ENCODE assay signal across 37 cellular contexts in the genomic region with DNA sequence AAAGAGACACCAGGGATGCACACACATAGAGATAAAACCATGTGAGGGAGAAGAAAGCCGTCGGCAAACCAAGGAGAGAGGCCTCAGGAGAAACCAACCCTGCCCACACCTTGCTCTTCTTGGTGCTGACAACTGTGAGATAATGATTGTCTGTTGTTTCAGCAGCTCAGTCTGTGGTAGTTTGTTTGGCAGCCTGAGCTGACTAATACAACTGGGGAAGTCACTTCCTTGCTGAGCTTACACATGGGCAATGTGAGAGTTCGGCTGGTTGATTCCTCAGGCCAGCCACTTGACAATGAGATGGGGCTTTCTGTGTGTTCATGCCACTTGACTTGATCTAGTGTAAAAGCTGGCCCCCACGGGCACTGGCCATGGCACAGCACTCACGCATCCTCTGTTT.
"Had no signal": no experiment of that assay in that cellular context is flagged by ENCODE, and none has a peak within 500 bp of the region (broad histone marks: within the 10 kb centered on the region; RNA-seq: fewer than 3 reads in every experiment).

No MANE protein-coding gene starts in this region.

- H2AFZ ChIP-seq: hepatocyte had no signal

- H3K27ac ChIP-seq: adrenal gland, body of pancreas, coronary artery, dorsolateral prefrontal cortex, esophagus muscularis mucosa, gastroesophageal sphincter, heart right ventricle, hepatocyte had no signal

- H3K9me3 Mint-ChIP-seq: endodermal cell had no signal

- H3K4me1 Mint-ChIP-seq: activated CD8-positive, alpha-beta memory T cell treated with anti-CD3 and anti-CD28 coated beads, Interleukin-2, amount 10 ng/mL, durations not matched to agents 7 days and 5 days; activated naive CD8-positive, alpha-beta T cell treated with anti-CD3 and anti-CD28 coated beads, Interleukin-2, amount 50 U/mL, for 24 hours; T-helper 17 cell had no signal

- H3K9me3 ChIP-seq: adrenal gland, body of pancreas, esophagus muscularis mucosa, gastroesophageal sphincter had no signal

- H3K4me1 ChIP-seq: adrenal gland, body of pancreas, esophagus muscularis mucosa, gastroesophageal sphincter, heart right ventricle had no signal

- DNase-seq: activated CD4-positive, alpha-beta T cell treated with anti-CD3 and anti-CD28 coated beads for 4 hours; activated CD4-positive, alpha-beta T cell treated with anti-CD3 and anti-CD28 coated beads, Interleukin-2, amount 10 ng/mL, durations not matched to agents 7 days and 5 days; activated CD4-positive, alpha-beta T cell treated with anti-CD3 and anti-CD28 coated beads, Interleukin-2, amount 50 U/mL, for 48 hours; activated CD4-positive, CD25-positive, alpha-beta regulatory T cell; activated CD4-positive, CD25-positive, alpha-beta regulatory T cell treated with anti-CD3 and anti-CD28 coated beads, Interleukin-2, amount 50 U/mL, for 72 hours; activated CD8-positive, alpha-beta memory T cell treated with anti-CD3 and anti-CD28 coated beads, Interleukin-2, amount 10 ng/mL, durations not matched to agents 7 days and 5 days; activated CD8-positive, alpha-beta memory T cell treated with anti-CD3 and anti-CD28 coated beads, Interleukin-2, amount 50 U/mL, for 4 hours; activated CD8-positive, alpha-beta T cell treated with anti-CD3 and anti-CD28 coated beads for 36 hours; activated effector memory CD4-positive, alpha-beta T cell treated with anti-CD3 and anti-CD28 coated beads, Interleukin-2, amount 50 U/mL, for 16 hours; activated naive CD4-positive, alpha-beta T cell treated with anti-CD3 and anti-CD28 coated beads for 36 hours; activated naive CD8-positive, alpha-beta T cell treated with anti-CD3 and anti-CD28 coated beads for 36 hours; activated naive CD8-positive, alpha-beta T cell treated with anti-CD3 and anti-CD28 coated beads, Interleukin-2, amount 50 U/mL, for 24 hours; activated T-cell treated with anti-CD3 and anti-CD28 coated beads, Interleukin-2, amount 50 U/mL, for 1 hour; activated T-cell treated with anti-CD3 and anti-CD28 coated beads, Interleukin-2, amount 50 U/mL, for 48 hours; adrenal gland; amygdala; aorta; body of pancreas; dorsolateral prefrontal cortex; effector memory CD4-positive, alpha-beta T cell; endodermal cell; erythroblast; foreskin melanocyte; heart right ventricle; T-helper 1 cell; T-helper 17 cell; T1000 had no signal

- H3K36me3 ChIP-seq: adrenal gland, esophagus muscularis mucosa, gastroesophageal sphincter, heart right ventricle had no signal

- H3K36me3 Mint-ChIP-seq: activated CD8-positive, alpha-beta memory T cell treated with anti-CD3 and anti-CD28 coated beads, Interleukin-2, amount 10 ng/mL, durations not matched to agents 7 days and 5 days; activated naive CD4-positive, alpha-beta T cell treated with anti-CD3 and anti-CD28 coated beads, Interleukin-2, amount 50 U/mL, for 24 hours had no signal

- H3K27me3 ChIP-seq: adrenal gland, body of pancreas, esophagus muscularis mucosa, gastroesophageal sphincter, heart right ventricle, hepatocyte had no signal

- H3K4me3 Mint-ChIP-seq: activated CD4-positive, alpha-beta T cell treated with anti-CD3 and anti-CD28 coated beads, Interleukin-2, amount 10 ng/mL, durations not matched to agents 7 days and 5 days; activated CD8-positive, alpha-beta memory T cell treated with anti-CD3 and anti-CD28 coated beads, Interleukin-2, amount 10 ng/mL, durations not matched to agents 7 days and 5 days; activated CD8-positive, alpha-beta T cell treated with anti-CD3 and anti-CD28 coated beads for 36 hours; activated naive CD4-positive, alpha-beta T cell treated with anti-CD3 and anti-CD28 coated beads for 36 hours; activated naive CD4-positive, alpha-beta T cell treated with anti-CD3 and anti-CD28 coated beads, Interleukin-2, amount 50 U/mL, for 24 hours; activated naive CD8-positive, alpha-beta T cell treated with anti-CD3 and anti-CD28 coated beads for 36 hours; activated naive CD8-positive, alpha-beta T cell treated with anti-CD3 and anti-CD28 coated beads, Interleukin-2, amount 50 U/mL, for 24 hours; activated T-helper 1 cell treated with anti-CD3 and anti-CD28 coated beads, Interleukin-12 subunit alpha, Interleukin-12 subunit beta, Interleukin-2, Interleukin-4 antibody, amounts not matched to agents 30 ng/mL and 10 ng/mL and 1 ng/mL, durations not matched to agents 14 hours and 24 hours and 36 hours; central memory CD8-positive, alpha-beta T cell; dendritic cell treated with granulocyte-macrophage colony-stimulating factor and Interleukin-4, amounts not matched to agents 40 ng/mL and 50 ng/mL, for 4 days; endodermal cell; T-helper 17 cell; T-helper 2 cell treated with Interferon-gamma antibody and Interleukin-4, amounts not matched to agents 5 μg/mL and 100 μg/mL, for 36 hours had no signal

- H3K27me3 Mint-ChIP-seq: activated CD8-positive, alpha-beta memory T cell treated with anti-CD3 and anti-CD28 coated beads, Interleukin-2, amount 10 ng/mL, durations not matched to agents 7 days and 5 days; activated CD8-positive, alpha-beta T cell treated with anti-CD3 and anti-CD28 coated beads for 36 hours; central memory CD8-positive, alpha-beta T cell; dendritic cell treated with granulocyte-macrophage colony-stimulating factor and Interleukin-4, amounts not matched to agents 40 ng/mL and 50 ng/mL, for 4 days; T-helper 17 cell had no signal

- H3K27ac Mint-ChIP-seq: activated CD4-positive, alpha-beta T cell treated with anti-CD3 and anti-CD28 coated beads, Interleukin-2, amount 10 ng/mL, durations not matched to agents 7 days and 5 days; activated CD8-positive, alpha-beta memory T cell treated with anti-CD3 and anti-CD28 coated beads, Interleukin-2, amount 10 ng/mL, durations not matched to agents 7 days and 5 days; activated CD8-positive, alpha-beta T cell treated with anti-CD3 and anti-CD28 coated beads for 36 hours; activated naive CD4-positive, alpha-beta T cell treated with anti-CD3 and anti-CD28 coated beads for 36 hours; activated naive CD4-positive, alpha-beta T cell treated with anti-CD3 and anti-CD28 coated beads, Interleukin-2, amount 50 U/mL, for 24 hours; activated naive CD8-positive, alpha-beta T cell treated with anti-CD3 and anti-CD28 coated beads for 36 hours; activated naive CD8-positive, alpha-beta T cell treated with anti-CD3 and anti-CD28 coated beads, Interleukin-2, amount 50 U/mL, for 24 hours; activated T-helper 1 cell treated with anti-CD3 and anti-CD28 coated beads, Interleukin-12 subunit alpha, Interleukin-12 subunit beta, Interleukin-2, Interleukin-4 antibody, amounts not matched to agents 30 ng/mL and 10 ng/mL and 1 ng/mL, durations not matched to agents 14 hours and 24 hours and 36 hours; activated T-helper 2 cell treated with anti-CD3 and anti-CD28 coated beads, Interferon-gamma antibody, Interleukin-2, Interleukin-4, amounts not matched to agents 10 μg/mL and 5 μg/mL and 100 μg/mL, durations not matched to agents 14 hours and 24 hours and 36 hours; dendritic cell treated with granulocyte-macrophage colony-stimulating factor and Interleukin-4, amounts not matched to agents 40 ng/mL and 50 ng/mL, for 4 days; endodermal cell; T-helper 17 cell; T-helper 2 cell treated with Interferon-gamma antibody and Interleukin-4, amounts not matched to agents 5 μg/mL and 100 μg/mL, for 36 hours had no signal

- ATAC-seq: activated CD8-positive, alpha-beta memory T cell treated with anti-CD3 and anti-CD28 coated beads, Interleukin-2, amount 10 ng/mL, durations not matched to agents 7 days and 5 days; activated CD8-positive, alpha-beta T cell treated with anti-CD3 and anti-CD28 coated beads for 36 hours; activated naive CD8-positive, alpha-beta T cell treated with anti-CD3 and anti-CD28 coated beads, Interleukin-2, amount 50 U/mL, for 24 hours; body of pancreas; gastroesophageal sphincter; heart right ventricle; T-helper 17 cell had no signal

- H3K4me3 ChIP-seq: adrenal gland, body of pancreas, coronary artery, dorsolateral prefrontal cortex, esophagus muscularis mucosa, gastroesophageal sphincter, heart right ventricle, hepatocyte had no signal

- H3K79me2 ChIP-seq: hepatocyte had no signal

- H3K4me2 ChIP-seq: hepatocyte had no signal
